ENCODE assay signal across 8 cellular contexts in the genomic region with DNA sequence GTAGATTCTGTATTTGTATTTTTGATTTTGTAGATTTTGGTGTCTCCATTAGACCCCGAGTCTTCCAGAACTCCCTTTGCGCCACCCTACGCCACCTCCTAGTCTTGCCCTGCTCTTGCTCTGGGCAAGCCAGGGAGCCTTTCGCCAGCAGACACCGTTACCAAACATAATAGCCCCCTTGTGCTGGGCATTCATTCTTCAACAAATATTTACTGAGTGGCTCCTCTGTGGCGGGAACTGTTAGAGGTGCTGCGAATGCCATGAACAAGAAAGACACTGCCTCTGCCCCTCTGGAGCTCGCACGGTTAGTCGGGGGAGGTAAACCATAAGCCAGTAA. TPM values are rescaled to one million over a fixed set of nuclear protein-coding genes. Genes with fewer than 3 reads are reported as not detected.
DNase-seq lines count a peak whose midpoint lies in the region; ATAC-seq, FAIRE-seq and TF ChIP-seq lines count a peak whose summit lies in the region.

No MANE protein-coding gene starts in this region.

- H3K4me3 Mint-ChIP-seq in activated naive CD4-positive, alpha-beta T cell treated with anti-CD3 and anti-CD28 coated beads, Interleukin-2, amount 50 U/mL, for 24 hours = peak overlapping the region; percentile 95

- H3K27me3 ChIP-seq in SJSA1 (replicated peaks) (peaks cover 4% of the 10 kb centered on the region; the same call in 1 of the 2 replicates), psoas muscle (ENCODE audit: insufficient read depth in 3 of 3, low read length in 2 of 3) (no peaks in the 10 kb centered on the region)

- 19 to 40% (median 25%) methylated on average over 10 of the region's 10 CpGs for WGBS in psoas muscle, 3 donors

- no peak for ATAC-seq in psoas muscle
- ATAC-seq in HG02852 (IDR thresholded peaks at IDR 0.05; ENCODE audit: unreplicated experiment) = no peak

- no peak for FAIRE-seq in GM12892 (lab: Jason Lieb, UNC)

- TF ChIP-seq POLR2A in GM12892 (IDR thresholded peaks at IDR 0.05; ENCODE audit: low read depth, low read length) = no peak

- H3K36me3 Mint-ChIP-seq in activated naive CD4-positive, alpha-beta T cell treated with anti-CD3 and anti-CD28 coated beads, Interleukin-2, amount 50 U/mL, for 24 hours = no peaks in the 10 kb centered on the region

- H3K4me3 ChIP-seq in SJSA1 (peak overlapping the region; percentile 92), fibroblast of pulmonary artery (replicated peaks; ENCODE audit: low read depth, low read length) (peak overlapping the region; percentile 79), psoas muscle (peak overlapping the region; percentile 95)

- H3K27ac ChIP-seq in SJSA1 (no peak overlapping the region), psoas muscle (peak overlapping the region; percentile 86)

- H3K9me3 ChIP-seq in SJSA1 (replicated peaks) = no peaks in the 10 kb centered on the region
- no peaks in the 10 kb centered on the region for H3K9me3 ChIP-seq in psoas muscle

- no peak for DNase-seq in activated naive CD4-positive, alpha-beta T cell treated with anti-CD3 and anti-CD28 coated beads, Interleukin-2, amount 50 U/mL, for 16 hours
- no peak for DNase-seq in SJSA1 (ENCODE audit: low read depth in 1 of 2, low spot score in 2 of 2)
- DNase-seq in fibroblast of pulmonary artery (ENCODE audit: low read depth) = no peak
- no peak for DNase-seq in psoas muscle
- no peak for DNase-seq in GM12892 (ENCODE audit: insufficient read length)
- DNase-seq in 8988T = no peak

- H3K9me3 Mint-ChIP-seq in activated naive CD4-positive, alpha-beta T cell treated with anti-CD3 and anti-CD28 coated beads, Interleukin-2, amount 50 U/mL, for 24 hours = no peaks in the 10 kb centered on the region

- H3K4me1 ChIP-seq in SJSA1 (replicated peaks) (peaks cover 12% of the 10 kb centered on the region), psoas muscle (peaks cover 24% of the 10 kb centered on the region)

- TF ChIP-seq CTCF in fibroblast of pulmonary artery (IDR thresholded peaks at IDR 0.05; ENCODE audit: low read length, missing control alignments) = no peak
- TF ChIP-seq CTCF in psoas muscle (IDR thresholded peaks at IDR 0.05) = no peak

- H3K27ac Mint-ChIP-seq in activated naive CD4-positive, alpha-beta T cell treated with anti-CD3 and anti-CD28 coated beads, Interleukin-2, amount 50 U/mL, for 24 hours = peak overlapping the region; percentile 97

- intact Hi-C loops in psoas muscle (cut with DNase I) = no loop called here

- peaks cover 2% of the 10 kb centered on the region for H3K27me3 Mint-ChIP-seq in activated naive CD4-positive, alpha-beta T cell treated with anti-CD3 and anti-CD28 coated beads, Interleukin-2, amount 50 U/mL, for 24 hours

- H3K36me3 ChIP-seq in SJSA1 = peaks cover 4% of the 10 kb centered on the region
- H3K36me3 ChIP-seq in psoas muscle (ENCODE audit: insufficient read depth in 1 of 2, low read depth in 1 of 2) = no peaks in the 10 kb centered on the region

- peaks cover 17% of the 10 kb centered on the region for H3K4me1 Mint-ChIP-seq in activated naive CD4-positive, alpha-beta T cell treated with anti-CD3 and anti-CD28 coated beads, Interleukin-2, amount 50 U/mL, for 24 hours

RNA-seq across cellular contexts. Expression of gene GPT2, which starts 0.8 kb away (rescaled TPM):
- total RNA-seq in SJSA1 (2014; rRNA removed; shearing (Covaris generic)) = 14.8 and 15.7 TPM in 2 replicates
- total RNA-seq in psoas muscle = 100 to 1,000 TPM in 1 of 4 donors, 10 to 100 TPM in 3; 27.7 to 110 (median 65.3) TPM
- polyA plus RNA-seq in psoas muscle = 10 to 100 TPM; 25.7 to 52.5 (median 41.1) TPM
- 2.9 TPM for polyA plus RNA-seq in GM12892 (2012; ENCODE audit: missing spikeins)

RNA-seq across cellular contexts. Expression of gene C16orf87, which starts 52.3 kb away (rescaled TPM):
- total RNA-seq in SJSA1 (2014; rRNA removed; shearing (Covaris generic)) = 33.9 and 37.2 TPM in 2 replicates
- total RNA-seq in psoas muscle = 10 to 100 TPM; 18.2 to 29.4 (median 24.4) TPM
- polyA plus RNA-seq in psoas muscle = 10 to 100 TPM in 1 of 3 donors, 1 to 10 TPM in 2; 5.8 to 23.4 (median 8.1) TPM
- 28.3 TPM for polyA plus RNA-seq in GM12892 (2012; ENCODE audit: missing spikeins)
